In genomic region chr1:206204159-206204511, GRCh38 we compare ENCODE assay signal across 7 cellular contexts. TPM values are rescaled to one million over a fixed set of nuclear protein-coding genes. Genes with fewer than 3 reads are reported as not detected.
DNase-seq lines count a peak whose midpoint lies in the region; ATAC-seq and TF ChIP-seq lines count a peak whose summit lies in the region.
"Not testable (repeated sequence)": the region's sequence is repeated elsewhere in the genome, so short reads cannot be mapped to it uniquely, and the experiment has no call there.

No MANE protein-coding gene starts in this region.

- peak overlapping the region; percentile 46 for H3K4me3 ChIP-seq in GM12875 (ENCODE audit: low read depth, low read length)
- peak overlapping the region; percentile 46; the same call in 1 of the 2 replicates for H3K4me3 ChIP-seq in PC-9
- H3K4me3 ChIP-seq in choroid plexus epithelial cell (ENCODE audit: low read depth, low read length) = peak overlapping the region; percentile 54
- H3K4me3 ChIP-seq in heart right ventricle = peak overlapping the region in 8 of 10 donors; percentile 26 to 62 (median 50)
- H3K4me3 ChIP-seq in naive thymus-derived CD4-positive, alpha-beta T cell (ENCODE audit: low read length) = not testable (repeated sequence)

- H3K36me3 Mint-ChIP-seq in activated T-cell treated with anti-CD3 and anti-CD28 coated beads, Interleukin-2, amount 50 U/mL, for 72 hours (ENCODE audit: insufficient read depth in 2 of 2); naive thymus-derived CD4-positive, alpha-beta T cell: not testable (repeated sequence)

- H3K27me3 Mint-ChIP-seq in activated T-cell treated with anti-CD3 and anti-CD28 coated beads, Interleukin-2, amount 50 U/mL, for 72 hours (ENCODE audit: low read depth); naive thymus-derived CD4-positive, alpha-beta T cell: not testable (repeated sequence)

- TF ChIP-seq CTCF in GM12875 (IDR thresholded peaks at IDR 0.05; ENCODE audit: borderline replicate concordance, insufficient read depth, low read depth, low read length); PC-9 (conservative IDR thresholded peaks at IDR 0.05); choroid plexus epithelial cell (conservative IDR thresholded peaks at IDR 0.05; ENCODE audit: low read depth, low read length); heart right ventricle (IDR thresholded peaks at IDR 0.05): not testable (repeated sequence)

- ATAC-seq in activated T-cell treated with anti-CD3 and anti-CD28 coated beads, Interleukin-2, amount 50 U/mL, for 72 hours (replicated peaks in 1 of 2); heart right ventricle; naive thymus-derived CD4-positive, alpha-beta T cell: not testable (repeated sequence)

- H3K9me3 ChIP-seq in PC-9 (ENCODE audit: insufficient read depth, low read depth); heart right ventricle; naive thymus-derived CD4-positive, alpha-beta T cell (ENCODE audit: control insufficient read depth in 2 of 3, low read length in 3 of 3): not testable (repeated sequence)

- POLR2A ChIA-PET in PC-9 (lab: Charles Lee; ENCODE audit: unreplicated experiment) = interaction anchor here (0.6 kb wide), 1 partner anchor 220 kb away, joined by 4 read pairs; no protein-coding TSS in a partner anchor
- POLR2A ChIA-PET in naive thymus-derived CD4-positive, alpha-beta T cell (lab: Charles Lee) = not testable (repeated sequence)

- not testable (repeated sequence) for H3K36me3 ChIP-seq in PC-9 (ENCODE audit: low read depth); heart right ventricle; naive thymus-derived CD4-positive, alpha-beta T cell (ENCODE audit: control insufficient read depth in 2 of 3, insufficient read depth in 3 of 3, low read length in 3 of 3)

- intact Hi-C loops in PC-9 (cut with micrococcal nuclease; ENCODE audit: unreplicated experiment); heart right ventricle (cut with DNase I); naive thymus-derived CD4-positive, alpha-beta T cell (cut with micrococcal nuclease): not testable (repeated sequence)

- H3K4me3 Mint-ChIP-seq in activated T-cell treated with anti-CD3 and anti-CD28 coated beads, Interleukin-2, amount 50 U/mL, for 72 hours = peak overlapping the region; percentile 52 to 66
- H3K4me3 Mint-ChIP-seq in naive thymus-derived CD4-positive, alpha-beta T cell = peak overlapping the region in 7 of 10 donors; percentile 29 to 91 (median 58)

- not testable (repeated sequence) for H2AFZ ChIP-seq in PC-9

- not testable (repeated sequence) for H3K79me2 ChIP-seq in PC-9 (ENCODE audit: low read depth)

- H3K4me2 ChIP-seq in PC-9 = not testable (repeated sequence)

- not testable (repeated sequence) for H3K27me3 ChIP-seq in PC-9 (ENCODE audit: insufficient read depth, low read depth); heart right ventricle; naive thymus-derived CD4-positive, alpha-beta T cell (ENCODE audit: control insufficient read depth in 2 of 2, insufficient read depth in 2 of 2, low read length in 2 of 2)

- H3K27ac ChIP-seq in PC-9; naive thymus-derived CD4-positive, alpha-beta T cell (ENCODE audit: low read depth, low read length): not testable (repeated sequence)
- peak overlapping the region in 4 of 10 donors; percentile 53 to 74 (median 68) for H3K27ac ChIP-seq in heart right ventricle

- not testable (repeated sequence) for H3K4me1 Mint-ChIP-seq in activated T-cell treated with anti-CD3 and anti-CD28 coated beads, Interleukin-2, amount 50 U/mL, for 72 hours (ENCODE audit: low read depth); naive thymus-derived CD4-positive, alpha-beta T cell

- not testable (repeated sequence) for DNase-seq in PC-9; choroid plexus epithelial cell (ENCODE audit: low read depth)
- peak in 1 of 2 donors; percentile 7 for DNase-seq in activated T-cell treated with anti-CD3 and anti-CD28 coated beads, Interleukin-2, amount 50 U/mL, for 72 hours
- DNase-seq in heart right ventricle = peak in 1 of 2 donors; percentile 14
- peak in 1 of 9 donors; percentile 21 for DNase-seq in naive thymus-derived CD4-positive, alpha-beta T cell
- peak; percentile 17 for DNase-seq in stimulated activated CD4-positive, alpha-beta T cell treated with anti-CD3 and anti-CD28 coated beads, Interleukin-15, amount 100 ng/mL, for 24 hours

- CTCF ChIA-PET in PC-9 (lab: Charles Lee); naive thymus-derived CD4-positive, alpha-beta T cell (lab: Charles Lee): not testable (repeated sequence)

- not testable (repeated sequence) for H4K20me1 ChIP-seq in PC-9 (ENCODE audit: insufficient read depth)

- WGBS in heart right ventricle, 2 donors = no CpG with 5 or more reads among the region's 25 CpGs

- H3K9me2 ChIP-seq in PC-9 (ENCODE audit: insufficient read depth) = not testable (repeated sequence)

- not testable (repeated sequence) for H3K4me1 ChIP-seq in PC-9 (replicated peaks; ENCODE audit: insufficient read depth); heart right ventricle; naive thymus-derived CD4-positive, alpha-beta T cell (ENCODE audit: control insufficient read depth in 2 of 2, insufficient read depth in 2 of 2, low read length in 2 of 2)

- not testable (repeated sequence) for H3K9me3 Mint-ChIP-seq in activated T-cell treated with anti-CD3 and anti-CD28 coated beads, Interleukin-2, amount 50 U/mL, for 72 hours; naive thymus-derived CD4-positive, alpha-beta T cell

- not testable (repeated sequence) for H3K27ac Mint-ChIP-seq in activated T-cell treated with anti-CD3 and anti-CD28 coated beads, Interleukin-2, amount 50 U/mL, for 72 hours
- H3K27ac Mint-ChIP-seq in naive thymus-derived CD4-positive, alpha-beta T cell = peak overlapping the region in 1 of 9 donors; percentile 33

- BruUV-seq in PC-9 (replicated peaks; lab: Mats Ljungman, UMichigan) = not testable (repeated sequence)

- H3F3A ChIP-seq in PC-9 (ENCODE audit: insufficient read depth, low read depth) = not testable (repeated sequence)

RNA-seq across cellular contexts. Expression of gene SRGAP2, which starts 0.8 kb away (rescaled TPM):
- total RNA-seq in PC-9 (2021) = 130 and 135 TPM in 2 replicates
- 10 to 100 TPM; 49.8 to 51.3 TPM for total RNA-seq in activated T-cell treated with anti-CD3 and anti-CD28 coated beads, Interleukin-2, amount 50 U/mL, for 72 hours
- 10 to 100 TPM; 10.4 to 24.1 (median 15.5) TPM for total RNA-seq in heart right ventricle
- 10 to 100 TPM in 1 of 2 donors, 1 to 10 TPM in 1; 7.6 to 13.2 TPM for polyA plus RNA-seq in heart right ventricle
- 100 to 1,000 TPM in 1 of 5 experiments, 10 to 100 TPM in 4; 11.7 to 118 (median 32.6) TPM for total RNA-seq in naive thymus-derived CD4-positive, alpha-beta T cell
- polyA plus RNA-seq in naive thymus-derived CD4-positive, alpha-beta T cell = 1 to 10 TPM; 4.6 to 7.4 TPM

RNA-seq across cellular contexts. Expression of gene FAM72A, which starts 1.5 kb away (rescaled TPM):
- total RNA-seq in PC-9 (2021) = 13.2 and 20.0 TPM in 2 replicates
- 10 to 100 TPM; 40.6 to 46.0 TPM for total RNA-seq in activated T-cell treated with anti-CD3 and anti-CD28 coated beads, Interleukin-2, amount 50 U/mL, for 72 hours
- 1 to 10 TPM in 5 of 10 donors, under 1 TPM in 2, not detected in 3; 0.38 to 2.9 (median 1.5) TPM for total RNA-seq in heart right ventricle
- 1 to 10 TPM in 1 of 2 donors, under 1 TPM in 1; 0.88 to 1.3 TPM for polyA plus RNA-seq in heart right ventricle
- total RNA-seq in naive thymus-derived CD4-positive, alpha-beta T cell = 10 to 100 TPM in 1 of 5 experiments, 1 to 10 TPM in 3, under 1 TPM in 1; 0.79 to 19.5 (median 1.4) TPM
- under 1 TPM in 1 of 2 donors, not detected in 1; 0.60 TPM for polyA plus RNA-seq in naive thymus-derived CD4-positive, alpha-beta T cell
